Comparison of ENCODE assay signal across 20 cellular contexts in genomic region chr10:86219271-86219670, GRCh38.
"Had no signal": no experiment of that assay in that cellular context is flagged by ENCODE, and none has a peak within 500 bp of the region (broad histone marks: within the 10 kb centered on the region; RNA-seq: fewer than 3 reads in every experiment).

No MANE protein-coding gene starts in this region.

- H3K4me3 Mint-ChIP-seq: IgD-negative memory B cell had no signal

- H3K9me3 ChIP-seq: SJSA1 had no signal

- ATAC-seq: K562 had no signal

- H3K27me3 ChIP-seq: SJSA1 had no signal

- H3K4me1 ChIP-seq: SJSA1 had no signal

- DNase-seq: Kasumi-1, MM.1S, NCI-H1436, NCI-H187, NCI-H2081 treated with DMSO at 0.1 percent for 48 hours, NCI-H2171, NCI-H345, NCI-H446 treated with DMSO at 0.1 percent for 48 hours, NCI-H526, NCI-H82, Right ventricle myocardium superior, RPMI8226, SIG-M5 had no signal

- H3K27ac ChIP-seq: HL-60, KMS-11, SJSA1, SK-N-MC had no signal

- H3K9ac ChIP-seq: KMS-11 had no signal

- H3K4me3 ChIP-seq: K562, SJSA1, SK-N-MC had no signal

- H3K4me2 ChIP-seq: KMS-11 had no signal

- H3K4me1 Mint-ChIP-seq: IgD-negative memory B cell had no signal

- FAIRE-seq: K562, RCC 7860 had no signal

- H3K27me3 Mint-ChIP-seq: IgD-negative memory B cell had no signal

- H3K27ac Mint-ChIP-seq: IgD-negative memory B cell had no signal

- H3K9me3 Mint-ChIP-seq: IgD-negative memory B cell had no signal

- H3K36me3 ChIP-seq: SJSA1 had no signal
